9 cellular contexts compared by ENCODE assay signal in genomic region chr20:4740774-4741431, GRCh38. TPM values are rescaled to one million over a fixed set of nuclear protein-coding genes. Genes with fewer than 3 reads are reported as not detected.
A peak's percentile ranks its signal among the peaks of the same experiment; 100 is the strongest.
DNase-seq lines count a peak whose midpoint lies in the region; ATAC-seq, FAIRE-seq and TF ChIP-seq lines count a peak whose summit lies in the region.
"Had no signal": no experiment of that assay in that cellular context is flagged by ENCODE, and none has a peak within 500 bp of the region (broad histone marks: within the 10 kb centered on the region; RNA-seq: fewer than 3 reads in every experiment).

No MANE protein-coding gene starts in this region.

- peak; percentile 88 for TF ChIP-seq CTCF in A673 (conservative IDR thresholded peaks at IDR 0.05; ENCODE audit: low read depth, low read length)
- TF ChIP-seq CTCF in GM12874 (IDR thresholded peaks at IDR 0.05; ENCODE audit: insufficient read depth, low read depth, low read length) = peak; percentile 82
- peak; percentile 91 for TF ChIP-seq CTCF in Panc1 (IDR thresholded peaks at IDR 0.05)
- peak; percentile 69 for TF ChIP-seq CTCF in foreskin keratinocyte (conservative IDR thresholded peaks at IDR 0.05)

- H3K4me3 ChIP-seq in A673 (ENCODE audit: low read depth, low read length, poor library complexity, severe bottlenecking) (no peak overlapping the region), Panc1 (ENCODE audit: low read depth in 2 of 2, low read length in 2 of 2) (no peak overlapping the region), small intestine (ENCODE audit: low read depth in 1 of 2, low read length in 2 of 2) (no peak overlapping the region)

- intact Hi-C loops in A673 (cut with micrococcal nuclease; ENCODE audit: unreplicated experiment) = no loop called here
- intact Hi-C loops in Panc1 (cut with micrococcal nuclease; ENCODE audit: unreplicated experiment) = no loop called here

- no peak overlapping the region for H3K27ac ChIP-seq in A673 (ENCODE audit: low read depth, low read length, poor library complexity, severe bottlenecking)
- no peak overlapping the region for H3K27ac ChIP-seq in Panc1 (ENCODE audit: low read length)
- H3K27ac ChIP-seq in foreskin keratinocyte = no peak overlapping the region
- no peak overlapping the region for H3K27ac ChIP-seq in small intestine (ENCODE audit: low read depth in 1 of 2, low read length in 1 of 2)

- POLR2A ChIA-PET in A673 (lab: Charles Lee; ENCODE audit: low non-redundant PET) (no interaction called here), Panc1 (lab: Charles Lee) (no interaction called here)

- CTCF ChIA-PET in A673 (lab: Charles Lee) (interaction anchor here (1.0 kb wide), 1 partner anchor 43 kb away, joined by 3 read pairs; no protein-coding TSS in a partner anchor), Panc1 (lab: Charles Lee) (interaction anchor here (0.7 kb wide), 1 partner anchor 86 kb away, joined by 3 read pairs; no protein-coding TSS in a partner anchor)

- DNase-seq in A673 (ENCODE audit: low spot score) = peak; percentile 74
- no peak for DNase-seq in Panc1 (ENCODE audit: low read depth, low spot score)
- DNase-seq in activated T-cell treated with anti-CD3 and anti-CD28 coated beads, Interleukin-2, amount 50 U/mL, for 48 hours = peak; percentile 81
- DNase-seq in foreskin keratinocyte = no peak
- DNase-seq in small intestine = peak; percentile 30
- DNase-seq in cerebellar nuclear complex (lab: John Stamatoyannopoulos, UW) = no peak
- DNase-seq in NCI-H2029 (lab: John Stamatoyannopoulos, UW) = no peak

- peaks cover 2% of the 10 kb centered on the region for H3K27me3 ChIP-seq in A673 (replicated peaks; ENCODE audit: insufficient read depth, low read depth, low read length, poor library complexity)
- peaks cover 5% of the 10 kb centered on the region; the same call in 1 of the 2 replicates for H3K27me3 ChIP-seq in Panc1 (ENCODE audit: control insufficient read depth, insufficient read depth, low read length)
- H3K27me3 ChIP-seq in foreskin keratinocyte = peaks cover 23% of the 10 kb centered on the region
- H3K27me3 ChIP-seq in small intestine (ENCODE audit: control insufficient read depth in 2 of 2, insufficient read depth in 2 of 2, low read length in 2 of 2) = peaks cover 0 to 3% of the 10 kb centered on the region in 2 donors

- 22 to 37% (median 33%) methylated on average over 10 of the region's 10 CpGs for WGBS in small intestine, 3 donors

- no peaks in the 10 kb centered on the region for H3K4me1 ChIP-seq in A673 (ENCODE audit: insufficient read depth, low read length, poor library complexity, severe bottlenecking)
- no peaks in the 10 kb centered on the region for H3K4me1 ChIP-seq in Panc1 (ENCODE audit: control insufficient read depth, insufficient read depth, low read length)
- H3K4me1 ChIP-seq in foreskin keratinocyte = no peaks in the 10 kb centered on the region
- H3K4me1 ChIP-seq in small intestine (ENCODE audit: control insufficient read depth in 2 of 2, insufficient read depth in 1 of 2, low read depth in 1 of 2, low read length in 1 of 2) = no peaks in the 10 kb centered on the region

- H3K36me3 ChIP-seq in A673 (ENCODE audit: insufficient read depth, low read length, poor library complexity, severe bottlenecking) (no peaks in the 10 kb centered on the region), Panc1 (ENCODE audit: control insufficient read depth, insufficient read depth, low read length) (no peaks in the 10 kb centered on the region), small intestine (ENCODE audit: control insufficient read depth in 2 of 2, insufficient read depth in 2 of 2, low read length in 2 of 2) (no peaks in the 10 kb centered on the region)

- BruUV-seq in A673 (replicated peaks; lab: Mats Ljungman, UMichigan) (no TSS peak), Panc1 (replicated peaks; lab: Mats Ljungman, UMichigan) (no TSS peak)

- H3K9me3 ChIP-seq in A673 (ENCODE audit: low read depth, low read length, poor library complexity, severe bottlenecking) = no peaks in the 10 kb centered on the region
- no peaks in the 10 kb centered on the region for H3K9me3 ChIP-seq in Panc1 (ENCODE audit: control insufficient read depth, insufficient read depth, low read depth, low read length)
- no peaks in the 10 kb centered on the region for H3K9me3 ChIP-seq in small intestine (ENCODE audit: control insufficient read depth, low read depth)

- ATAC-seq in Panc1 (peak; percentile 66; the same call in 1 of the 2 replicates), foreskin keratinocyte (peak; percentile 34)

- no peak for FAIRE-seq in small intestine (lab: Jason Lieb, UNC)

- in situ Hi-C loops in Panc1 (cut with HindIII; ENCODE audit: low pct_unique_long_range_greater_than_20kb, low sequenced_read_pairs) = no loop called here

RNA-seq across cellular contexts. Expression of gene PRND, which starts 19.2 kb away (rescaled TPM):
- total RNA-seq in A673 (2021) (0.09 TPM in 1 of 2 replicates, not detected in the other), Panc1 (2021; ENCODE audit: unreplicated experiment) (not detected), foreskin keratinocyte (not detected in 2 replicates)
- polyA plus RNA-seq in Panc1 (2012; ENCODE audit: insufficient read length) = not detected
- polyA plus RNA-seq in foreskin keratinocyte (not detected in 2 replicates), small intestine (not detected)
- total RNA-seq: natural killer cell treated with Interleukin-12 subunit alpha and Interleukin-12 subunit beta and Interleukin-15 and Interleukin-18, amount 100 ng/mL, for 72 hours had no signal

RNA-seq across cellular contexts. Expression of gene PRNP, which starts 54.6 kb away (rescaled TPM):
- total RNA-seq in A673 (2021) (86.9 and 117 TPM in 2 replicates), Panc1 (2021; ENCODE audit: unreplicated experiment) (107 TPM), foreskin keratinocyte (403 and 528 TPM in 2 replicates)
- 161 TPM for polyA plus RNA-seq in Panc1 (2012; ENCODE audit: insufficient read length)
- polyA plus RNA-seq in foreskin keratinocyte (227 and 256 TPM in 2 replicates), small intestine (10 to 100 TPM in 2 of 3 donors, 1 to 10 TPM in 1; 6.0 to 39.8 (median 13.0) TPM)

Comparison
In these comparisons a context has a peak if more than half of its experiments do, and no peak if none do; other contexts are left out.
1. DNase-seq: peak in A673 (single experiment), activated T-cell treated with anti-CD3 and anti-CD28 coated beads, Interleukin-2, amount 50 U/mL, for 48 hours (2 of 2) and small intestine (single experiment); none in Panc1 (single experiment), foreskin keratinocyte (0 of 2), cerebellar nuclear complex (0 of 2) and NCI-H2029 (single experiment).
2. Peak in every context shown above with its lines, with median percentiles within 50 percentile points of each other: CTCF ChIP-seq.